Comparison of ENCODE assay signal across 14 cellular contexts in the genomic region with DNA sequence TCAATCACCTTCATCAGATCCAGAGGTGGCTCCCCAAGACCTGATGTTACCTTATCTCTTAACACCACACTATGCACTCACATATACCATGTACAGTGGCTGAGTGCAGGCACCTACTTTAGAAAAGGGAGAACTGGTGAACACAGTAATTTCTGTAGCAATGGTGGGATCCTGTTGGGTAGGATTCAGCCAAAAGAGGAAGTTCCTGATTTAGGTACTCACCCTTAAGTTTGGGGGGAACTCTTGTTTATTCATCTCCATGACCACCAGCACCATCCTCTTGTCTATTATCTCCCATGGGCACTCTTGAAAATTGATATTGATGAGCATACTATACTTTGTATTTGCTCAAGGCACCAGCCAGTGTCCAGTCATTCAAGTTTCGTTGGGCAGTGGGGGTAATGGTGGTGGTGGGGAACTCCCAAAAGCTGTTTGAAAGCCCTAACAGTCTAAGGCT.
DNase-seq lines count a peak whose midpoint lies in the region; ATAC-seq, FAIRE-seq and TF ChIP-seq lines count a peak whose summit lies in the region.
"Had no signal": no experiment of that assay in that cellular context is flagged by ENCODE, and none has a peak within 500 bp of the region (broad histone marks: within the 10 kb centered on the region; RNA-seq: fewer than 3 reads in every experiment).

No MANE protein-coding gene starts in this region.

- no peaks in the 10 kb centered on the region for H3K4me1 Mint-ChIP-seq in activated T-helper 2 cell treated with anti-CD3 and anti-CD28 coated beads, Interferon-gamma antibody, Interleukin-2, Interleukin-4, amounts not matched to agents 10 μg/mL and 5 μg/mL and 100 μg/mL, durations not matched to agents 14 hours and 24 hours and 36 hours (ENCODE audit: low read depth)

- FAIRE-seq in GM18507 (lab: Jason Lieb, UNC), result no peak

- DNase-seq in GM18507 (ENCODE audit: extremely low spot score, insufficient read length, low read depth) (peak; percentile 15), GM20000 (ENCODE audit: low spot score) (peak; percentile 36), cortex of kidney (lab: John Stamatoyannopoulos, UW) (no peak), T-helper 1 cell (no peak), HT-29 (ENCODE audit: low spot score) (no peak)
- DNase-seq in activated T-helper 2 cell treated with anti-CD3 and anti-CD28 coated beads, Interferon-gamma antibody, Interleukin-2, Interleukin-4, amounts not matched to agents 10 μg/mL and 5 μg/mL and 100 μg/mL, durations not matched to agents 14 hours and 24 hours and 36 hours (ENCODE audit: low spot score), result no peak
- DNase-seq: dorsolateral prefrontal cortex, left cardiac atrium, NCI-H1436, nucleus accumbens, T1000 had no signal

- H3K9me3 Mint-ChIP-seq in activated T-helper 2 cell treated with anti-CD3 and anti-CD28 coated beads, Interferon-gamma antibody, Interleukin-2, Interleukin-4, amounts not matched to agents 10 μg/mL and 5 μg/mL and 100 μg/mL, durations not matched to agents 14 hours and 24 hours and 36 hours, result no peaks in the 10 kb centered on the region

- no peaks in the 10 kb centered on the region for H3K36me3 Mint-ChIP-seq in activated T-helper 2 cell treated with anti-CD3 and anti-CD28 coated beads, Interferon-gamma antibody, Interleukin-2, Interleukin-4, amounts not matched to agents 10 μg/mL and 5 μg/mL and 100 μg/mL, durations not matched to agents 14 hours and 24 hours and 36 hours (ENCODE audit: low read depth)

- ATAC-seq in HG02884 (IDR thresholded peaks at IDR 0.05; ENCODE audit: unreplicated experiment) (peak; percentile 97), HG03521 (IDR thresholded peaks at IDR 0.05; ENCODE audit: unreplicated experiment) (peak; percentile 91)
- ATAC-seq: gastroesophageal sphincter, left cardiac atrium had no signal

- TF ChIP-seq CTCF in GM20000 (IDR thresholded peaks at IDR 0.05; ENCODE audit: extremely low read depth, missing control alignments), result no peak

- no peaks in the 10 kb centered on the region for H3K27me3 Mint-ChIP-seq in activated T-helper 2 cell treated with anti-CD3 and anti-CD28 coated beads, Interferon-gamma antibody, Interleukin-2, Interleukin-4, amounts not matched to agents 10 μg/mL and 5 μg/mL and 100 μg/mL, durations not matched to agents 14 hours and 24 hours and 36 hours (ENCODE audit: low read depth)

- H3K27ac Mint-ChIP-seq in activated T-helper 2 cell treated with anti-CD3 and anti-CD28 coated beads, Interferon-gamma antibody, Interleukin-2, Interleukin-4, amounts not matched to agents 10 μg/mL and 5 μg/mL and 100 μg/mL, durations not matched to agents 14 hours and 24 hours and 36 hours, result no peak overlapping the region

- H3K4me3 Mint-ChIP-seq in activated T-helper 2 cell treated with anti-CD3 and anti-CD28 coated beads, Interferon-gamma antibody, Interleukin-2, Interleukin-4, amounts not matched to agents 10 μg/mL and 5 μg/mL and 100 μg/mL, durations not matched to agents 14 hours and 24 hours and 36 hours (ENCODE audit: low read depth), result no peak overlapping the region

- intact Hi-C loops in activated T-helper 2 cell treated with anti-CD3 and anti-CD28 coated beads, Interferon-gamma antibody, Interleukin-2, Interleukin-4, amounts not matched to agents 10 μg/mL and 5 μg/mL and 100 μg/mL, durations not matched to agents 14 hours and 24 hours and 36 hours (cut with micrococcal nuclease), result no loop called here

Comparison
In these comparisons a context has a peak if more than half of its experiments do, and no peak if none do; other contexts are left out.
1. DNase-seq: peak in GM18507 (single experiment) and GM20000 (single experiment); none in activated T-helper 2 cell treated with anti-CD3 and anti-CD28 coated beads, Interferon-gamma antibody, Interleukin-2, Interleukin-4, amounts not matched to agents 10 μg/mL and 5 μg/mL and 100 μg/mL, durations not matched to agents 14 hours and 24 hours and 36 hours (single experiment), cortex of kidney (single experiment), T-helper 1 cell (0 of 5) and HT-29 (single experiment).